In the genomic region with DNA sequence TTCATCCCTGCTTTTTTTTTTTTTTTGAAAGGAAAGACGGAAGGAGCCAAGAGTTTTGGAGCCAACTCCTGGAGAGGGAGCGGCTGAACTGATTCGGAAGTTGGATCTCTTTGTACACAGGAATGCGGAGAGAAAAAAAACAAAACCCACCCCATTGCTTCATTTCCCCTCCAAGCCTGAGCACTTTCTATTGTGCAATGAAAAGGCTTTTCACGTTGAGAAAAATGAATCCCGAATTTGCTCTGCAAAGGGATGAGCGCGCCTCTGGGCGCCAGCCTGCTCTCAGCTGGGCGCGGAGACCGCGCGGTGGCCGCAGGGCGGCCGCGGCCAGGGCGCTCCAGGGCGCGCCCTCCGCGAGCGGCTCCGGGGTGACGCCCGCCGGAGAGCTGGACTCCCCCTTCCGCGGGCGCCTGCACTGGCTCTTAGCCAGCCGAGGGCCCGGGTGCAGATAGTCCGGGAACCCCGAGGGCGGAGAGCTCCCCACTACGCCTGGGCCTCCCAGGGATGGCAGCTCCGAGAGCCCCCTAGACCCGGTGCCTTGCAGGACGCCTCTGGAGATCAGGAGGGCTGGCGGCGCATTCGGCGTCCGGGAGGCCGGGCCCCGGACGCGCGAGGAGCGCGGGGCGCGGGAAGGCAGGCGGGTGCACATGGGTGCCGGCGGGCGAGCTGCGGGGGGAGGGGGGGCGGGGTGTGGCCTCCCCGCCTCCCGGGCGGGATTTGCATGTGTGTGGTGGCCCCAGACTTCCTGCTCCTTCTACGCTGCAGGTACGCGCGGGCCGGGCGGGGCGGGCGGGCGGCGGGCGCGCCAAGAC, we compare ENCODE assay signal across 8 cellular contexts. TPM values are rescaled to one million over a fixed set of nuclear protein-coding genes. Genes with fewer than 3 reads are reported as not detected.
A peak's percentile ranks its signal among the peaks of the same experiment; 100 is the strongest.
DNase-seq lines count a peak whose midpoint lies in the region; ATAC-seq and TF ChIP-seq lines count a peak whose summit lies in the region.

A gene (plus strand): TSS at position 739 of the 812 bp plus-strand sequence. CDS start 281 bp downstream, outside the sequence.

- peaks cover 38% of the 10 kb centered on the region for H3K4me1 ChIP-seq in CD8-positive, alpha-beta T cell (ENCODE audit: insufficient read depth, low read length)
- H3K4me1 ChIP-seq in ascending aorta (peaks cover 4 to 13% of the 10 kb centered on the region in 2 donors), iPS-15b (ENCODE audit: control insufficient read depth, insufficient read depth, low read length) (peaks cover 15% of the 10 kb centered on the region)

- peak within 1 kb of the TSS; percentile 90 for H3K9ac ChIP-seq in iPS-15b (ENCODE audit: low read depth, low read length)

- peak within 1 kb of the TSS; percentile 79 for H3K4me3 ChIP-seq in CD8-positive, alpha-beta T cell (ENCODE audit: low read depth, low read length)
- peak within 1 kb of the TSS; percentile 80 to 81 for H3K4me3 ChIP-seq in ascending aorta
- peak within 1 kb of the TSS; percentile 84 for H3K4me3 ChIP-seq in iPS-15b (ENCODE audit: low read depth, low read length)

- no peaks in the 10 kb centered on the region for H3K27me3 ChIP-seq in CD8-positive, alpha-beta T cell (ENCODE audit: insufficient read depth, low read length)
- H3K27me3 ChIP-seq in ascending aorta (no peaks in the 10 kb centered on the region), iPS-15b (ENCODE audit: control insufficient read depth, insufficient read depth, low read length) (peaks cover 15% of the 10 kb centered on the region)

- H3K27me3 Mint-ChIP-seq in CD8-positive, alpha-beta T cell (ENCODE audit: low read depth) = no peaks in the 10 kb centered on the region
- peaks cover 3% of the 10 kb centered on the region for H3K27me3 Mint-ChIP-seq in T-helper 1 cell treated with Interleukin-12 subunit alpha and Interleukin-12 subunit beta and Interleukin-4 antibody, amounts not matched to agents 30 μg/mL and 1 μg/mL, for 36 hours (ENCODE audit: low read depth)

- H3K9me3 Mint-ChIP-seq in CD8-positive, alpha-beta T cell = no peaks in the 10 kb centered on the region
- no peaks in the 10 kb centered on the region for H3K9me3 Mint-ChIP-seq in T-helper 1 cell treated with Interleukin-12 subunit alpha and Interleukin-12 subunit beta and Interleukin-4 antibody, amounts not matched to agents 30 μg/mL and 1 μg/mL, for 36 hours

- peak; percentile 55 to 85 (median 71) for DNase-seq in CD8-positive, alpha-beta T cell
- DNase-seq in HuH-7.5 (ENCODE audit: low spot score) (peak; percentile 68), ascending aorta (ENCODE audit: low spot score in 2 of 2) (no peak), OCI-M2 (lab: John Stamatoyannopoulos, UW; ENCODE audit: unreplicated experiment) (no peak)
- DNase-seq in stimulated activated CD4-positive, alpha-beta T cell treated with anti-CD3 and anti-CD28 coated beads, Interleukin-12 subunit alpha, Interleukin-12 subunit beta, amount 100 ng/mL, for 24 hours (ENCODE audit: low read depth in 2 of 2) = peak; percentile 52 to 60

- H3K36me3 ChIP-seq in CD8-positive, alpha-beta T cell (ENCODE audit: insufficient read depth, low read length) = peaks cover 4% of the 10 kb centered on the region
- H3K36me3 ChIP-seq in ascending aorta (no peaks in the 10 kb centered on the region), iPS-15b (ENCODE audit: control insufficient read depth, insufficient read depth, low read length) (peaks cover 2% of the 10 kb centered on the region)

- H3K4me3 Mint-ChIP-seq in CD8-positive, alpha-beta T cell = peak within 1 kb of the TSS; percentile 90
- peak within 1 kb of the TSS; percentile 97 for H3K4me3 Mint-ChIP-seq in T-helper 1 cell treated with Interleukin-12 subunit alpha and Interleukin-12 subunit beta and Interleukin-4 antibody, amounts not matched to agents 30 μg/mL and 1 μg/mL, for 36 hours

- peaks cover 63% of the 10 kb centered on the region for H3K4me1 Mint-ChIP-seq in CD8-positive, alpha-beta T cell (ENCODE audit: low read depth)
- H3K4me1 Mint-ChIP-seq in T-helper 1 cell treated with Interleukin-12 subunit alpha and Interleukin-12 subunit beta and Interleukin-4 antibody, amounts not matched to agents 30 μg/mL and 1 μg/mL, for 36 hours (ENCODE audit: low read depth) = peaks cover 42% of the 10 kb centered on the region

- intact Hi-C loops in CD8-positive, alpha-beta T cell (cut with DNase I, micrococcal nuclease) = loop anchor here (1.0 to 5.0 kb wide), 7 partner anchors 13 to 1637 kb away; a partner anchor contains a TSS
- intact Hi-C loops in ascending aorta (cut with DNase I) = no loop called here

- no peaks in the 10 kb centered on the region for H3K9me3 ChIP-seq in CD8-positive, alpha-beta T cell (ENCODE audit: low read length)
- no peaks in the 10 kb centered on the region for H3K9me3 ChIP-seq in ascending aorta
- H3K9me3 ChIP-seq in iPS-15b (ENCODE audit: control insufficient read depth, insufficient read depth, low read length) = no peaks in the 10 kb centered on the region

- H3K36me3 Mint-ChIP-seq in CD8-positive, alpha-beta T cell = peaks cover 18% of the 10 kb centered on the region
- peaks cover 14% of the 10 kb centered on the region for H3K36me3 Mint-ChIP-seq in T-helper 1 cell treated with Interleukin-12 subunit alpha and Interleukin-12 subunit beta and Interleukin-4 antibody, amounts not matched to agents 30 μg/mL and 1 μg/mL, for 36 hours (ENCODE audit: low read depth)

- POLR2A ChIA-PET in CD8-positive, alpha-beta T cell (lab: Charles Lee) = interaction anchor here (1.0 to 2.2 kb wide), 10 partner anchors 11 to 192 kb away, joined by 3 to 18 read pairs (median 5); a partner anchor contains a TSS

- peak within 1 kb of the TSS; percentile 91 for H3K27ac Mint-ChIP-seq in CD8-positive, alpha-beta T cell
- peak within 1 kb of the TSS; percentile 93 for H3K27ac Mint-ChIP-seq in T-helper 1 cell treated with Interleukin-12 subunit alpha and Interleukin-12 subunit beta and Interleukin-4 antibody, amounts not matched to agents 30 μg/mL and 1 μg/mL, for 36 hours

- H3K27ac ChIP-seq in CD8-positive, alpha-beta T cell (ENCODE audit: low read depth, low read length) = peak within 1 kb of the TSS; percentile 78
- peak within 1 kb of the TSS; percentile 56 to 66 for H3K27ac ChIP-seq in ascending aorta

- CTCF ChIA-PET in CD8-positive, alpha-beta T cell (lab: Charles Lee) = interaction anchor here (0.6 to 2.5 kb wide), 8 partner anchors 9 to 91 kb away, joined by 3 to 10 read pairs (median 4); a partner anchor contains a TSS

- TF ChIP-seq CTCF in CD8-positive, alpha-beta T cell (IDR thresholded peaks at IDR 0.05) = no peak
- no peak for TF ChIP-seq CTCF in ascending aorta (IDR thresholded peaks at IDR 0.05)

- ATAC-seq in CD8-positive, alpha-beta T cell = peak; percentile 84
- ATAC-seq in GM21360 (IDR thresholded peaks at IDR 0.05; ENCODE audit: unreplicated experiment) = peak; percentile 49

RNA-seq across cellular contexts. Expression of the gene that starts here (rescaled TPM):
- total RNA-seq in CD8-positive, alpha-beta T cell = 10 to 100 TPM; 39.5 to 40.1 TPM
- 43.0 TPM for total RNA-seq in ascending aorta

Comparison
In these comparisons a context has a peak if more than half of its experiments do, and no peak if none do; other contexts are left out.
1. DNase-seq: peak in CD8-positive, alpha-beta T cell (7 of 7), HuH-7.5 (single experiment) and stimulated activated CD4-positive, alpha-beta T cell treated with anti-CD3 and anti-CD28 coated beads, Interleukin-12 subunit alpha, Interleukin-12 subunit beta, amount 100 ng/mL, for 24 hours (2 of 2); none in ascending aorta (0 of 2) and OCI-M2 (single experiment).
2. Peak in every context shown above with its lines, with median percentiles within 50 percentile points of each other: H3K4me3 ChIP-seq.